In genomic region chr19:7795555-7796161, GRCh38 we compare ENCODE assay signal across 18 cellular contexts. TPM values are rescaled to one million over a fixed set of nuclear protein-coding genes. Genes with fewer than 3 reads are reported as not detected.
DNase-seq lines count a peak whose midpoint lies in the region; ATAC-seq, FAIRE-seq and TF ChIP-seq lines count a peak whose summit lies in the region.
"Had no signal": no experiment of that assay in that cellular context is flagged by ENCODE, and none has a peak within 500 bp of the region (broad histone marks: within the 10 kb centered on the region; RNA-seq: fewer than 3 reads in every experiment).

No MANE protein-coding gene starts in this region.

- intact Hi-C loops in A673 (cut with micrococcal nuclease; ENCODE audit: unreplicated experiment), result no loop called here

- no peaks in the 10 kb centered on the region for H4K20me1 ChIP-seq in astrocyte (ENCODE audit: insufficient read depth, low read length)

- H3K79me2 ChIP-seq in astrocyte (ENCODE audit: insufficient read depth, low read length), result no peaks in the 10 kb centered on the region

- H3K36me3 Mint-ChIP-seq in astrocyte (ENCODE audit: low read depth, unreplicated experiment) (no peaks in the 10 kb centered on the region), progenitor cell of endocrine pancreas (ENCODE audit: insufficient read depth) (peaks cover 2% of the 10 kb centered on the region)

- POLR2A ChIA-PET in HEK293 (lab: Yijun Ruan, JAX), result no interaction called here
- POLR2A ChIA-PET in A673 (lab: Charles Lee; ENCODE audit: low non-redundant PET), result no interaction called here

- no peak overlapping the region for H2AFZ ChIP-seq in astrocyte (ENCODE audit: low read depth, low read length)

- H3K27me3 Mint-ChIP-seq in astrocyte (ENCODE audit: low read depth, unreplicated experiment) (peaks cover 17% of the 10 kb centered on the region), progenitor cell of endocrine pancreas (peaks cover 57% of the 10 kb centered on the region)

- no peak for TF ChIP-seq CTCF in HEK293 (tag by site-specific recombination; IDR thresholded peaks at IDR 0.05)
- no peak for TF ChIP-seq CTCF in astrocyte (IDR thresholded peaks at IDR 0.05; ENCODE audit: insufficient read depth, low read depth, low read length)
- no peak for TF ChIP-seq CTCF in progenitor cell of endocrine pancreas (IDR thresholded peaks at IDR 0.05; ENCODE audit: unreplicated experiment)
- no peak for TF ChIP-seq CTCF in A673 (conservative IDR thresholded peaks at IDR 0.05; ENCODE audit: low read depth, low read length)

- H3K27me3 ChIP-seq in astrocyte (ENCODE audit: insufficient read depth, low read length) (no peaks in the 10 kb centered on the region), A673 (replicated peaks; ENCODE audit: insufficient read depth, low read depth, low read length, poor library complexity) (peaks cover 20% of the 10 kb centered on the region)

- H3K4me3 Mint-ChIP-seq in astrocyte (ENCODE audit: unreplicated experiment), result no peak overlapping the region
- H3K4me3 Mint-ChIP-seq in progenitor cell of endocrine pancreas (ENCODE audit: low read depth), result no peak overlapping the region
- H3K4me3 Mint-ChIP-seq: CD8-positive, alpha-beta memory T cell; T-helper 2 cell treated with Interferon-gamma antibody and Interleukin-4, amounts not matched to agents 5 μg/mL and 100 μg/mL, for 36 hours had no signal

- no peaks in the 10 kb centered on the region for H3K36me3 ChIP-seq in HEK293 (ENCODE audit: control insufficient read depth in 2 of 2, insufficient read depth in 1 of 2, low read length in 2 of 2)
- no peaks in the 10 kb centered on the region for H3K36me3 ChIP-seq in astrocyte (ENCODE audit: insufficient read depth, low read length)
- H3K36me3 ChIP-seq in A673 (ENCODE audit: insufficient read depth, low read length, poor library complexity, severe bottlenecking), result no peaks in the 10 kb centered on the region

- BruUV-seq in A673 (replicated peaks; lab: Mats Ljungman, UMichigan), result no TSS peak

- H3K4me2 ChIP-seq in astrocyte (ENCODE audit: low read length), result peak overlapping the region; percentile 28

- H3K27ac ChIP-seq in HEK293 (ENCODE audit: extremely low read depth, low read depth, low read length) (no peak overlapping the region), astrocyte (ENCODE audit: low read depth, low read length) (no peak overlapping the region), A673 (ENCODE audit: low read depth, low read length, poor library complexity, severe bottlenecking) (no peak overlapping the region)

- no peak for FAIRE-seq in astrocyte (lab: Jason Lieb, UNC)
- FAIRE-seq: H54, HTR-8/SVneo had no signal

- H3K9me3 Mint-ChIP-seq in astrocyte (ENCODE audit: unreplicated experiment), result peaks cover 12% of the 10 kb centered on the region
- H3K9me3 Mint-ChIP-seq in progenitor cell of endocrine pancreas (ENCODE audit: low read depth), result no peaks in the 10 kb centered on the region
- H3K9me3 Mint-ChIP-seq: T-helper 2 cell treated with Interferon-gamma antibody and Interleukin-4, amounts not matched to agents 5 μg/mL and 100 μg/mL, for 36 hours had no signal

- no peak overlapping the region for H3K27ac Mint-ChIP-seq in astrocyte (ENCODE audit: unreplicated experiment)
- peak overlapping the region; percentile 40 for H3K27ac Mint-ChIP-seq in progenitor cell of endocrine pancreas
- H3K27ac Mint-ChIP-seq: T-helper 2 cell treated with Interferon-gamma antibody and Interleukin-4, amounts not matched to agents 5 μg/mL and 100 μg/mL, for 36 hours had no signal

- peaks cover 2% of the 10 kb centered on the region for H3K4me1 Mint-ChIP-seq in astrocyte (ENCODE audit: low read depth, unreplicated experiment)
- peaks cover 8% of the 10 kb centered on the region for H3K4me1 Mint-ChIP-seq in progenitor cell of endocrine pancreas (ENCODE audit: low read depth)

- CTCF ChIA-PET in HEK293 (lab: Yijun Ruan, JAX), result interaction anchor here (0.7 to 7.3 kb wide), 4 partner anchors 11 to 229 kb away, joined by 3 to 80 read pairs (median 3); no protein-coding TSS in a partner anchor
- CTCF ChIA-PET in A673 (lab: Charles Lee), result no interaction called here

- peak; percentile 62 to 91 for DNase-seq in NCI-H2081 (lab: John Stamatoyannopoulos, UW)
- no peak for DNase-seq in astrocyte (ENCODE audit: low read depth)
- DNase-seq in progenitor cell of endocrine pancreas (ENCODE audit: low spot score, unreplicated experiment), result no peak
- no peak for DNase-seq in A673 (ENCODE audit: low spot score)
- DNase-seq in NCI-H1048 (lab: John Stamatoyannopoulos, UW), result no peak
- DNase-seq: CD8-positive, alpha-beta memory T cell; EL; KBM-7; NCI-H1092 treated with DMSO at 0.1 percent for 48 hours; NCI-H446 treated with DMSO at 0.1 percent for 48 hours; SW 1271 had no signal

- no peak for ATAC-seq in HG03095 (IDR thresholded peaks at IDR 0.05; ENCODE audit: unreplicated experiment)

- no peak overlapping the region for H3K4me3 ChIP-seq in HEK293 (ENCODE audit: low read depth, low read length)
- no peak overlapping the region for H3K4me3 ChIP-seq in astrocyte (ENCODE audit: insufficient read depth, low read depth, low read length)
- no peak overlapping the region for H3K4me3 ChIP-seq in A673 (ENCODE audit: low read depth, low read length, poor library complexity, severe bottlenecking)

- H3K9me3 ChIP-seq in HEK293 (ENCODE audit: control insufficient read depth, insufficient read depth, low read depth, low read length) (no peaks in the 10 kb centered on the region), astrocyte (ENCODE audit: insufficient read depth, low read depth, low read length) (no peaks in the 10 kb centered on the region), A673 (ENCODE audit: low read depth, low read length, poor library complexity, severe bottlenecking) (no peaks in the 10 kb centered on the region)

- H3K9ac ChIP-seq in astrocyte (ENCODE audit: low read length), result no peak overlapping the region

- H3K4me1 ChIP-seq in HEK293 (ENCODE audit: control insufficient read depth, insufficient read depth, low read length), result no peaks in the 10 kb centered on the region
- H3K4me1 ChIP-seq in astrocyte (ENCODE audit: insufficient read depth, low read length), result no peaks in the 10 kb centered on the region
- no peaks in the 10 kb centered on the region for H3K4me1 ChIP-seq in A673 (ENCODE audit: insufficient read depth, low read length, poor library complexity, severe bottlenecking)

TF ChIP-seq in HEK293, 187 proteins besides CTCF, POLR2A, EP300 and RAD21:
- TF ChIP-seq ZNF146 (tag by site-specific recombination; IDR thresholded peaks at IDR 0.05) (no peak), SP7 (tag by site-specific recombination; IDR thresholded peaks at IDR 0.05) (peak; percentile 55)
TF ChIP-seq in HEK293: peak in this region for 1.

RNA-seq across cellular contexts. Expression of gene CLEC4M, which starts 32.6 kb away (rescaled TPM):
- total RNA-seq in astrocyte, result not detected in 2 replicates
- total RNA-seq in progenitor cell of endocrine pancreas, result 0.36 and 0.42 TPM in 2 replicates
- not detected in 2 replicates for total RNA-seq in A673 (2021)
- total RNA-seq: CD8-positive, alpha-beta memory T cell; MCF 10A; RPMI7951 had no signal

RNA-seq across cellular contexts. Expression of gene EVI5L, which starts 34.4 kb away (rescaled TPM):
- total RNA-seq in astrocyte, result 22.1 and 25.7 TPM in 2 replicates
- total RNA-seq in progenitor cell of endocrine pancreas, result 15.2 and 16.2 TPM in 2 replicates
- total RNA-seq in A673 (2021), result 4.8 and 8.8 TPM in 2 replicates

RNA-seq across cellular contexts. Expression of gene CD209, which starts 48.3 kb away (rescaled TPM):
- not detected in 2 replicates for total RNA-seq in astrocyte
- total RNA-seq in progenitor cell of endocrine pancreas, result not detected in 2 replicates
- not detected in 2 replicates for total RNA-seq in A673 (2021)
- total RNA-seq: MCF 10A, RPMI7951 had no signal

Comparison
In these comparisons a context has a peak if more than half of its experiments do, and no peak if none do; other contexts are left out.
1. DNase-seq: peak in NCI-H2081 (2 of 2); none in astrocyte (single experiment), progenitor cell of endocrine pancreas (single experiment), A673 (single experiment) and NCI-H1048 (single experiment).